ENCODE assay signal across 11 cellular contexts in genomic region chr22:48894064-48894671, GRCh38.
A peak's percentile ranks its signal among the peaks of the same experiment; 100 is the strongest.
DNase-seq lines count a peak whose midpoint lies in the region; TF ChIP-seq lines count a peak whose summit lies in the region.
"Had no signal": no experiment of that assay in that cellular context is flagged by ENCODE, and none has a peak within 500 bp of the region (broad histone marks: within the 10 kb centered on the region; RNA-seq: fewer than 3 reads in every experiment).

No MANE protein-coding gene starts in this region.

- TF ChIP-seq CTCF in colonic mucosa (IDR thresholded peaks at IDR 0.05) (no peak), osteoblast (IDR thresholded peaks at IDR 0.05; ENCODE audit: extremely low read depth, low read depth, low read length) (no peak), GM10248 (IDR thresholded peaks at IDR 0.05; ENCODE audit: control extremely low read depth, extremely low read depth, low read depth, missing control alignments) (no peak)

- H3K4me3 ChIP-seq in Karpas-422 (ENCODE audit: low read length) (no peak overlapping the region), colonic mucosa (no peak overlapping the region), osteoblast (ENCODE audit: insufficient read depth, low read length) (no peak overlapping the region)
- H3K4me3 ChIP-seq: left ventricle myocardium inferior had no signal

- H4K20me1 ChIP-seq in Karpas-422 (ENCODE audit: insufficient read depth, low read depth, low read length), result no peaks in the 10 kb centered on the region
- no peaks in the 10 kb centered on the region for H4K20me1 ChIP-seq in osteoblast (ENCODE audit: insufficient read depth, low read length)

- H3K27me3 ChIP-seq in Karpas-422 (ENCODE audit: low read length), result no peaks in the 10 kb centered on the region
- H3K27me3 ChIP-seq in colonic mucosa, result no peaks in the 10 kb centered on the region
- no peaks in the 10 kb centered on the region for H3K27me3 ChIP-seq in osteoblast (ENCODE audit: insufficient read depth, low read length)

- H3K9me2 ChIP-seq in Karpas-422 (replicated peaks; ENCODE audit: insufficient read depth, low read length), result no peaks in the 10 kb centered on the region

- no peak overlapping the region for H3K9ac ChIP-seq in Karpas-422 (ENCODE audit: low read length)
- no peak overlapping the region for H3K9ac ChIP-seq in colonic mucosa (ENCODE audit: low read depth in 2 of 2, low read length in 2 of 2)

- H3K27ac ChIP-seq in Karpas-422 (ENCODE audit: low read length) (no peak overlapping the region), colonic mucosa (no peak overlapping the region), osteoblast (ENCODE audit: low read depth, low read length) (no peak overlapping the region)
- H3K27ac ChIP-seq: left ventricle myocardium inferior had no signal

- intact Hi-C loops in colonic mucosa (cut with DNase I), result no loop called here

- H3K4me1 ChIP-seq in Karpas-422 (ENCODE audit: low read length), result no peaks in the 10 kb centered on the region
- no peaks in the 10 kb centered on the region for H3K4me1 ChIP-seq in colonic mucosa
- H3K4me1 ChIP-seq in osteoblast (ENCODE audit: insufficient read depth, low read length), result no peaks in the 10 kb centered on the region
- H3K4me1 ChIP-seq: left ventricle myocardium inferior had no signal

- H3K79me2 ChIP-seq in Karpas-422 (ENCODE audit: low read length) (no peaks in the 10 kb centered on the region), osteoblast (ENCODE audit: insufficient read depth, low read length) (no peaks in the 10 kb centered on the region)

- CTCF ChIA-PET in GM10248 (lab: Yijun Ruan, JAX), result no interaction called here

- DNase-seq in NCI-H748 (lab: John Stamatoyannopoulos, UW; ENCODE audit: unreplicated experiment), result peak; percentile 18
- DNase-seq in NCI-H748 treated with DMSO at 0.1 percent for 48 hours (lab: John Stamatoyannopoulos, UW), result no peak
- DNase-seq in Karpas-422, result peak; percentile 48
- DNase-seq in colonic mucosa, result peak; percentile 10
- peak; percentile 76 for DNase-seq in osteoblast (ENCODE audit: insufficient read length, low spot score, missing footprints)
- DNase-seq in GM10248 (ENCODE audit: extremely low spot score), result no peak
- DNase-seq in HPDE6-E6E7 (ENCODE audit: extremely low spot score), result no peak
- no peak for DNase-seq in HK-2 (ENCODE audit: unreplicated experiment)
- DNase-seq: activated CD4-positive, alpha-beta T cell treated with anti-CD3 and anti-CD28 coated beads, Interleukin-2, amount 50 U/mL, for 48 hours; caudate nucleus; left ventricle myocardium inferior had no signal

- H3K4me2 ChIP-seq in Karpas-422 (ENCODE audit: low read depth, low read length, poor library complexity, severe bottlenecking) (no peak overlapping the region), osteoblast (ENCODE audit: insufficient read depth, low read length) (no peak overlapping the region)

- H3K36me3 ChIP-seq in Karpas-422 (ENCODE audit: insufficient read depth, low read length) (no peaks in the 10 kb centered on the region), colonic mucosa (no peaks in the 10 kb centered on the region), osteoblast (ENCODE audit: insufficient read depth, low read length) (no peaks in the 10 kb centered on the region)
- H3K36me3 ChIP-seq: left ventricle myocardium inferior had no signal

- no peaks in the 10 kb centered on the region for H3K9me3 ChIP-seq in Karpas-422 (ENCODE audit: low read length)
- no peaks in the 10 kb centered on the region for H3K9me3 ChIP-seq in colonic mucosa
- no peaks in the 10 kb centered on the region for H3K9me3 ChIP-seq in osteoblast (ENCODE audit: low read depth, low read length)

- H2AFZ ChIP-seq in Karpas-422 (ENCODE audit: low read length) (no peak overlapping the region), osteoblast (ENCODE audit: low read length) (no peak overlapping the region)

- POLR2A ChIA-PET in GM10248 (lab: Yijun Ruan, JAX), result no interaction called here

Comparison
In these comparisons a context has a peak if more than half of its experiments do, and no peak if none do; other contexts are left out.
1. DNase-seq: peak in NCI-H748 (single experiment), Karpas-422 (single experiment), colonic mucosa (single experiment) and osteoblast (single experiment); none in NCI-H748 treated with DMSO at 0.1 percent for 48 hours (single experiment), GM10248 (single experiment), HPDE6-E6E7 (single experiment) and HK-2 (single experiment).